ENCODE assay signal across 13 cellular contexts in genomic region chr11:3156661-3157311, GRCh38. TPM values are rescaled to one million over a fixed set of nuclear protein-coding genes. Genes with fewer than 3 reads are reported as not detected.
A peak's percentile ranks its signal among the peaks of the same experiment; 100 is the strongest.
DNase-seq lines count a peak whose midpoint lies in the region; ATAC-seq and TF ChIP-seq lines count a peak whose summit lies in the region.
"Had no signal": no experiment of that assay in that cellular context is flagged by ENCODE, and none has a peak within 500 bp of the region (broad histone marks: within the 10 kb centered on the region; RNA-seq: fewer than 3 reads in every experiment).

No MANE protein-coding gene starts in this region.

- no peaks in the 10 kb centered on the region for H3K9me3 ChIP-seq in BLaER1 treated with 17β-estradiol and CSF1 and Interleukin-3, amounts not matched to agents 10 nM and 100 nM (replicated peaks in 1 of 11)
- no peaks in the 10 kb centered on the region for H3K9me3 ChIP-seq in Peyer's patch
- no peaks in the 10 kb centered on the region for H3K9me3 ChIP-seq in right cardiac atrium (ENCODE audit: control insufficient read depth, low read length)
- no peaks in the 10 kb centered on the region for H3K9me3 ChIP-seq in psoas muscle

- peaks cover 51 to 96% (median 95%) of the 10 kb centered on the region in 10 experiments for H3K4me1 ChIP-seq in BLaER1 treated with 17β-estradiol and CSF1 and Interleukin-3, amounts not matched to agents 10 nM and 100 nM
- H3K4me1 ChIP-seq in Peyer's patch: peaks cover 0 to 85% (median 5%) of the 10 kb centered on the region in 4 donors
- peaks cover 27% of the 10 kb centered on the region for H3K4me1 ChIP-seq in right cardiac atrium (ENCODE audit: control insufficient read depth, insufficient read depth, low read length)
- H3K4me1 ChIP-seq in psoas muscle: peaks cover 57% of the 10 kb centered on the region

- no peak for DNase-seq in Peyer's patch
- peak; percentile 13 to 42 (median 37) for DNase-seq in right cardiac atrium
- peak; percentile 10 to 44 for DNase-seq in psoas muscle
- DNase-seq in H4 (ENCODE audit: low spot score): no peak
- no peak for DNase-seq in mucosa of gallbladder (ENCODE audit: low spot score)
- DNase-seq: activated CD4-positive, CD25-positive, alpha-beta regulatory T cell treated with anti-CD3 and anti-CD28 coated beads, Interleukin-2, amount 50 U/mL, for 72 hours; kidney glomerular epithelial cell; MM.1S; NCI-H524 treated with DMSO at 0.1 percent for 48 hours had no signal

- peaks cover 84 to 100% (median 99%) of the 10 kb centered on the region in 11 experiments; a peak in 21 of 22 replicates for H4K20me1 ChIP-seq in BLaER1 treated with 17β-estradiol and CSF1 and Interleukin-3, amounts not matched to agents 10 nM and 100 nM

- peak overlapping the region; percentile 66 to 99 (median 96) for H3K4me2 ChIP-seq in BLaER1 treated with 17β-estradiol and CSF1 and Interleukin-3, amounts not matched to agents 10 nM and 100 nM

- H3K4me3 ChIP-seq in BLaER1 treated with 17β-estradiol and CSF1 and Interleukin-3, amounts not matched to agents 10 nM and 100 nM: no peak overlapping the region
- H3K4me3 ChIP-seq in Peyer's patch (peak overlapping the region in 1 of 4 donors; percentile 25), right cardiac atrium (ENCODE audit: low read length) (no peak overlapping the region), psoas muscle (no peak overlapping the region)

- H3K9ac ChIP-seq in BLaER1 treated with 17β-estradiol and CSF1 and Interleukin-3, amounts not matched to agents 10 nM and 100 nM: peak overlapping the region in 5 of 11 experiments; percentile 10 to 46 (median 20); a peak in 4 of 22 replicates
- H3K9ac ChIP-seq: parathyroid adenoma had no signal

- TF ChIP-seq CTCF in Peyer's patch (IDR thresholded peaks at IDR 0.05) (no peak), psoas muscle (IDR thresholded peaks at IDR 0.05) (no peak)

- H3K27me3 ChIP-seq in BLaER1 treated with 17β-estradiol and CSF1 and Interleukin-3, amounts not matched to agents 10 nM and 100 nM: 0 out of 22 replicates have a peak, but pooled peaks cover 0 to 4% (median 0%) of the 10 kb centered on the region in 11 experiments
- no peaks in the 10 kb centered on the region for H3K27me3 ChIP-seq in Peyer's patch
- H3K27me3 ChIP-seq in right cardiac atrium (ENCODE audit: control insufficient read depth, insufficient read depth): no peaks in the 10 kb centered on the region
- H3K27me3 ChIP-seq in psoas muscle (ENCODE audit: insufficient read depth in 3 of 3, low read length in 2 of 3): no peaks in the 10 kb centered on the region

- ATAC-seq in right cardiac atrium (no peak), psoas muscle (no peak), GM21825 (IDR thresholded peaks at IDR 0.05; ENCODE audit: unreplicated experiment) (no peak), GM18873 (IDR thresholded peaks at IDR 0.05; ENCODE audit: low FRiP score, unreplicated experiment) (no peak)

- intact Hi-C loops in right cardiac atrium (cut with DNase I): no loop called here
- intact Hi-C loops in psoas muscle (cut with DNase I): no loop called here

- H3K36me3 ChIP-seq in BLaER1 treated with 17β-estradiol and CSF1 and Interleukin-3, amounts not matched to agents 10 nM and 100 nM: peaks cover 0 to 11% (median 0%) of the 10 kb centered on the region in 11 experiments; a peak in 5 of 22 replicates
- H3K36me3 ChIP-seq in Peyer's patch (no peaks in the 10 kb centered on the region), psoas muscle (ENCODE audit: insufficient read depth in 1 of 2, low read depth in 1 of 2) (no peaks in the 10 kb centered on the region)

- 82% methylated on average over 31 of the region's 31 CpGs for WGBS in right cardiac atrium
- 76 to 85% (median 81%) methylated on average over 31 of the region's 31 CpGs for WGBS in psoas muscle, 3 donors

- peak overlapping the region in 5 of 11 experiments; percentile 15 to 58 (median 30); a peak in 6 of 22 replicates for H3K27ac ChIP-seq in BLaER1 treated with 17β-estradiol and CSF1 and Interleukin-3, amounts not matched to agents 10 nM and 100 nM
- H3K27ac ChIP-seq in Peyer's patch (peak overlapping the region in 3 of 4 donors; percentile 42 to 86 (median 63)), right cardiac atrium (ENCODE audit: low read length) (no peak overlapping the region), psoas muscle (peak overlapping the region; percentile 41)

- TF ChIP-seq POLR2A in Peyer's patch (IDR thresholded peaks at IDR 0.05): no peak

RNA-seq across cellular contexts. Expression of gene OSBPL5, which starts 8.3 kb away (rescaled TPM):
- total RNA-seq in Peyer's patch: 100 to 1,000 TPM in 1 of 4 donors, 10 to 100 TPM in 3; 39.8 to 110 (median 73.2) TPM
- total RNA-seq in right cardiac atrium: 10 to 100 TPM; 14.1 to 19.1 (median 15.4) TPM
- polyA plus RNA-seq in right cardiac atrium: 10.3 TPM
- 10 to 100 TPM in 2 of 4 donors, 1 to 10 TPM in 2; 6.9 to 12.4 (median 10.3) TPM for total RNA-seq in psoas muscle
- polyA plus RNA-seq in psoas muscle: 1 to 10 TPM; 3.4 to 5.0 (median 4.3) TPM
- total RNA-seq in H4 (2014; rRNA removed; shearing (Covaris generic)): 9.2 and 12.7 TPM in 2 replicates
- 45.2 TPM for total RNA-seq in mucosa of gallbladder

Comparison
In these comparisons a context has a peak if more than half of its experiments do, and no peak if none do; other contexts are left out.
1. DNase-seq: peak in right cardiac atrium (3 of 3) and psoas muscle (2 of 2); none in Peyer's patch (0 of 3), H4 (single experiment) and mucosa of gallbladder (single experiment).